ENCODE assay signal across 22 cellular contexts in genomic region chr1:219498666-219499065, GRCh38.
DNase-seq lines count a peak whose midpoint lies in the region; ATAC-seq and TF ChIP-seq lines count a peak whose summit lies in the region.
"Had no signal": no experiment of that assay in that cellular context is flagged by ENCODE, and none has a peak within 500 bp of the region (broad histone marks: within the 10 kb centered on the region; RNA-seq: fewer than 3 reads in every experiment).

No MANE protein-coding gene starts in this region.

- TF ChIP-seq CTCF in HL-60 (IDR thresholded peaks at IDR 0.05; ENCODE audit: insufficient read depth, low read length) (no peak), colonic mucosa (IDR thresholded peaks at IDR 0.05) (no peak), Caco-2 (IDR thresholded peaks at IDR 0.05; ENCODE audit: insufficient read depth in 1 of 2, low read depth in 1 of 2, low read length in 1 of 2, severe bottlenecking in 1 of 2, unreplicated experiment in 1 of 2) (no peak), PC-9 (conservative IDR thresholded peaks at IDR 0.05) (no peak)

- H3K27ac ChIP-seq in HL-60 (replicated peaks), result no peak overlapping the region
- no peak overlapping the region for H3K27ac ChIP-seq in colonic mucosa
- no peak overlapping the region for H3K27ac ChIP-seq in PC-9

- H3K9me3 Mint-ChIP-seq in Caco-2 (ENCODE audit: unreplicated experiment), result peaks cover 8% of the 10 kb centered on the region
- H3K9me3 Mint-ChIP-seq: activated B cell treated with CpG ODN at 0.5 μM for 24 hours; activated naive CD4-positive, alpha-beta T cell treated with anti-CD3 and anti-CD28 coated beads for 36 hours; activated T-cell treated with anti-CD3 and anti-CD28 coated beads, Interleukin-2, amount 50 U/mL, for 4 hours; endodermal cell; stimulated activated effector memory CD8-positive, alpha-beta T cell treated with anti-CD3 and anti-CD28 coated beads, Interleukin-12 subunit alpha, Interleukin-12 subunit beta, amount 100 ng/mL, for 72 hours; T-helper 2 cell treated with Interferon-gamma antibody and Interleukin-4, amounts not matched to agents 5 μg/mL and 100 μg/mL, for 36 hours had no signal

- H3K36me3 ChIP-seq in colonic mucosa (no peaks in the 10 kb centered on the region), Caco-2 (ENCODE audit: control insufficient read depth, insufficient read depth, low read length) (no peaks in the 10 kb centered on the region), PC-9 (ENCODE audit: low read depth) (no peaks in the 10 kb centered on the region)

- H4K20me1 ChIP-seq in PC-9 (ENCODE audit: insufficient read depth), result no peaks in the 10 kb centered on the region

- H3K9me3 ChIP-seq in colonic mucosa (no peaks in the 10 kb centered on the region), Caco-2 (no peaks in the 10 kb centered on the region), PC-9 (ENCODE audit: insufficient read depth, low read depth) (no peaks in the 10 kb centered on the region)

- no peak overlapping the region for H3K4me3 ChIP-seq in HL-60 (replicated peaks; ENCODE audit: insufficient read depth, low read length)
- no peak overlapping the region for H3K4me3 ChIP-seq in colonic mucosa
- no peak overlapping the region for H3K4me3 ChIP-seq in Caco-2 (ENCODE audit: low read depth, low read length)
- H3K4me3 ChIP-seq in PC-9, result no peak overlapping the region

- peak; percentile 91 for ATAC-seq in sciatic nerve
- no peak for ATAC-seq in HG03565 (IDR thresholded peaks at IDR 0.05; ENCODE audit: unreplicated experiment)
- ATAC-seq: activated CD8-positive, alpha-beta T cell treated with anti-CD3 and anti-CD28 coated beads, Interleukin-2, amount 10 ng/mL, durations not matched to agents 7 days and 5 days; activated T-cell treated with anti-CD3 and anti-CD28 coated beads, Interleukin-2, amount 50 U/mL, for 4 hours; left lobe of liver; stimulated activated effector memory CD8-positive, alpha-beta T cell treated with anti-CD3 and anti-CD28 coated beads, Interleukin-12 subunit alpha, Interleukin-12 subunit beta, amount 100 ng/mL, for 72 hours had no signal

- H3K36me3 Mint-ChIP-seq in Caco-2 (ENCODE audit: insufficient read depth, unreplicated experiment), result no peaks in the 10 kb centered on the region
- H3K36me3 Mint-ChIP-seq: stimulated activated effector memory CD8-positive, alpha-beta T cell treated with anti-CD3 and anti-CD28 coated beads, Interleukin-12 subunit alpha, Interleukin-12 subunit beta, amount 100 ng/mL, for 72 hours had no signal

- POLR2A ChIA-PET in Caco-2 (lab: Charles Lee), result no interaction called here
- POLR2A ChIA-PET in PC-9 (lab: Charles Lee; ENCODE audit: unreplicated experiment), result no interaction called here

- CTCF ChIA-PET in Caco-2 (lab: Charles Lee), result no interaction called here
- CTCF ChIA-PET in PC-9 (lab: Charles Lee), result no interaction called here

- no peak overlapping the region for H3K27ac Mint-ChIP-seq in Caco-2 (ENCODE audit: unreplicated experiment)
- H3K27ac Mint-ChIP-seq: activated B cell treated with CpG ODN at 0.5 μM for 24 hours; activated CD8-positive, alpha-beta T cell treated with anti-CD3 and anti-CD28 coated beads, Interleukin-2, amount 10 ng/mL, durations not matched to agents 7 days and 5 days; activated naive CD4-positive, alpha-beta T cell treated with anti-CD3 and anti-CD28 coated beads for 36 hours; endodermal cell; stimulated activated effector memory CD8-positive, alpha-beta T cell treated with anti-CD3 and anti-CD28 coated beads, Interleukin-12 subunit alpha, Interleukin-12 subunit beta, amount 100 ng/mL, for 72 hours; T-helper 2 cell treated with Interferon-gamma antibody and Interleukin-4, amounts not matched to agents 5 μg/mL and 100 μg/mL, for 36 hours had no signal

- no peaks in the 10 kb centered on the region for H3K27me3 Mint-ChIP-seq in Caco-2 (ENCODE audit: insufficient read depth, unreplicated experiment)

- no TSS peak for BruUV-seq in Caco-2 (replicated peaks; lab: Mats Ljungman, UMichigan)
- no TSS peak for BruUV-seq in PC-9 (replicated peaks; lab: Mats Ljungman, UMichigan)

- H3F3A ChIP-seq in PC-9 (ENCODE audit: insufficient read depth, low read depth), result no peaks in the 10 kb centered on the region

- H3K4me1 ChIP-seq in colonic mucosa (no peaks in the 10 kb centered on the region), Caco-2 (no peaks in the 10 kb centered on the region), PC-9 (replicated peaks; ENCODE audit: insufficient read depth) (no peaks in the 10 kb centered on the region)

- H3K4me3 Mint-ChIP-seq in Caco-2 (ENCODE audit: unreplicated experiment), result no peak overlapping the region
- H3K4me3 Mint-ChIP-seq: activated B cell treated with CpG ODN at 0.5 μM for 24 hours; activated CD8-positive, alpha-beta T cell treated with anti-CD3 and anti-CD28 coated beads, Interleukin-2, amount 10 ng/mL, durations not matched to agents 7 days and 5 days; activated naive CD4-positive, alpha-beta T cell treated with anti-CD3 and anti-CD28 coated beads for 36 hours; activated T-cell treated with anti-CD3 and anti-CD28 coated beads, Interleukin-2, amount 50 U/mL, for 4 hours; endodermal cell; stimulated activated effector memory CD8-positive, alpha-beta T cell treated with anti-CD3 and anti-CD28 coated beads, Interleukin-12 subunit alpha, Interleukin-12 subunit beta, amount 100 ng/mL, for 72 hours; T-helper 2 cell treated with Interferon-gamma antibody and Interleukin-4, amounts not matched to agents 5 μg/mL and 100 μg/mL, for 36 hours had no signal

- intact Hi-C loops in colonic mucosa (cut with DNase I), result no loop called here
- intact Hi-C loops in sciatic nerve (cut with DNase I), result no loop called here
- intact Hi-C loops in Caco-2 (cut with micrococcal nuclease; ENCODE audit: unreplicated experiment), result no loop called here
- intact Hi-C loops in PC-9 (cut with micrococcal nuclease; ENCODE audit: unreplicated experiment), result no loop called here

- no peak overlapping the region for H3K4me2 ChIP-seq in PC-9

- H3K27me3 ChIP-seq in HL-60 (ENCODE audit: insufficient read depth, poor library complexity, severe bottlenecking) (no peaks in the 10 kb centered on the region), colonic mucosa (no peaks in the 10 kb centered on the region), Caco-2 (replicated peaks; ENCODE audit: control insufficient read depth, insufficient read depth, low read length) (no peaks in the 10 kb centered on the region), PC-9 (ENCODE audit: insufficient read depth, low read depth) (no peaks in the 10 kb centered on the region)

- DNase-seq in AG20443 (ENCODE audit: low spot score) (peak; percentile 14), HL-60 (ENCODE audit: low read depth in 1 of 2, low spot score in 1 of 2) (peak; percentile 36 to 63), colonic mucosa (peak; percentile 19), sciatic nerve (ENCODE audit: low spot score) (peak; percentile 66), Caco-2 (no peak), SHP77 treated with DMSO at 0.1 percent for 48 hours (lab: John Stamatoyannopoulos, UW) (no peak), PC-9 (no peak)
- DNase-seq: activated B cell treated with CpG ODN at 0.5 μM for 24 hours; activated CD8-positive, alpha-beta T cell treated with anti-CD3 and anti-CD28 coated beads, Interleukin-2, amount 10 ng/mL, durations not matched to agents 7 days and 5 days; activated naive CD4-positive, alpha-beta T cell treated with anti-CD3 and anti-CD28 coated beads for 36 hours; activated T-cell treated with anti-CD3 and anti-CD28 coated beads, Interleukin-2, amount 50 U/mL, for 4 hours; endodermal cell; foreskin melanocyte; NCI-H1436 treated with DMSO at 0.1 percent for 48 hours; NCI-H82; occipital lobe; retina; stimulated activated CD4-positive, alpha-beta T cell treated with anti-CD3 and anti-CD28 coated beads, Interleukin-15, amount 100 ng/mL, for 24 hours had no signal

- no peaks in the 10 kb centered on the region; the same call in 1 of the 2 replicates for H3K9me2 ChIP-seq in PC-9 (ENCODE audit: insufficient read depth)

- no peak overlapping the region for H3K9ac ChIP-seq in colonic mucosa (ENCODE audit: low read depth in 2 of 2, low read length in 2 of 2)

- no peak overlapping the region for H2AFZ ChIP-seq in PC-9

- no peaks in the 10 kb centered on the region for H3K79me2 ChIP-seq in PC-9 (ENCODE audit: low read depth)

- no peaks in the 10 kb centered on the region for H3K4me1 Mint-ChIP-seq in Caco-2 (ENCODE audit: low read depth, unreplicated experiment)
- H3K4me1 Mint-ChIP-seq: activated B cell treated with CpG ODN at 0.5 μM for 24 hours; stimulated activated effector memory CD8-positive, alpha-beta T cell treated with anti-CD3 and anti-CD28 coated beads, Interleukin-12 subunit alpha, Interleukin-12 subunit beta, amount 100 ng/mL, for 72 hours had no signal

Comparison
In these comparisons a context has a peak if more than half of its experiments do, and no peak if none do; other contexts are left out.
1. DNase-seq: peak in AG20443 (single experiment), HL-60 (2 of 2), colonic mucosa (single experiment) and sciatic nerve (single experiment); none in Caco-2 (0 of 2), SHP77 treated with DMSO at 0.1 percent for 48 hours (single experiment) and PC-9 (0 of 2).